Comparison of ENCODE assay signal across 12 cellular contexts in genomic region chr9:113599647-113600476, GRCh38.
DNase-seq lines count a peak whose midpoint lies in the region; ATAC-seq and TF ChIP-seq lines count a peak whose summit lies in the region.
"Had no signal": no experiment of that assay in that cellular context is flagged by ENCODE, and none has a peak within 500 bp of the region (broad histone marks: within the 10 kb centered on the region; RNA-seq: fewer than 3 reads in every experiment).

No MANE protein-coding gene starts in this region.

- H3K9me3 Mint-ChIP-seq in activated naive CD4-positive, alpha-beta T cell treated with anti-CD3 and anti-CD28 coated beads for 36 hours: no peaks in the 10 kb centered on the region
- H3K9me3 Mint-ChIP-seq: naive B cell had no signal

- DNase-seq in G401 (ENCODE audit: low spot score) (peak; percentile 49), T1000 (lab: John Stamatoyannopoulos, UW) (peak; percentile 28), foreskin keratinocyte (peak in 1 of 2 donors; percentile 70), trophoblast cell (no peak), cerebellum (ENCODE audit: low spot score) (no peak)
- DNase-seq in activated naive CD4-positive, alpha-beta T cell treated with anti-CD3 and anti-CD28 coated beads for 36 hours: no peak
- DNase-seq: GDM1, naive B cell, NCI-H1048, SIG-M5 had no signal

- H3K4ac ChIP-seq in trophoblast cell (ENCODE audit: low read depth, low read length): no peak overlapping the region

- H3K4me3 Mint-ChIP-seq in activated naive CD4-positive, alpha-beta T cell treated with anti-CD3 and anti-CD28 coated beads for 36 hours: no peak overlapping the region

- H2BK5ac ChIP-seq in trophoblast cell (ENCODE audit: low read depth, low read length, poor library complexity): no peak overlapping the region

- no peak overlapping the region for H3K4me3 ChIP-seq in trophoblast cell (ENCODE audit: low read depth, low read length)

- H3K23ac ChIP-seq in trophoblast cell (ENCODE audit: low read length): no peak overlapping the region

- H4K12ac ChIP-seq in trophoblast cell (ENCODE audit: low read depth, low read length): no peak overlapping the region

- H3K27ac ChIP-seq in foreskin keratinocyte: no peak overlapping the region
- H3K27ac ChIP-seq in trophoblast cell (ENCODE audit: low read depth, low read length): peak overlapping the region; percentile 26

- H3K79me2 ChIP-seq in trophoblast cell (ENCODE audit: control insufficient read depth, insufficient read depth, low read length, poor library complexity): peaks cover 4% of the 10 kb centered on the region

- H2AK5ac ChIP-seq in trophoblast cell (ENCODE audit: low read length): peak overlapping the region; percentile 32

- H3K27ac Mint-ChIP-seq in activated naive CD4-positive, alpha-beta T cell treated with anti-CD3 and anti-CD28 coated beads for 36 hours: no peak overlapping the region
- H3K27ac Mint-ChIP-seq: naive B cell had no signal

- H4K8ac ChIP-seq in trophoblast cell (ENCODE audit: low read depth, low read length): peak overlapping the region; percentile 45

- peak overlapping the region; percentile 15 for H3K18ac ChIP-seq in trophoblast cell (ENCODE audit: low read length)

- in situ Hi-C loops in G401 (cut with HindIII; ENCODE audit: low sequenced_read_pairs): no loop called here

- H2BK12ac ChIP-seq in trophoblast cell (ENCODE audit: low read length): peak overlapping the region; percentile 61

- CTCF ChIA-PET in activated naive CD4-positive, alpha-beta T cell treated with anti-CD3 and anti-CD28 coated beads for 36 hours (lab: Charles Lee): interaction anchor here (1.4 to 20.1 kb wide), 2 partner anchors 23 to 59 kb away, joined by 3 to 440 read pairs; no protein-coding TSS in a partner anchor

- H4K91ac ChIP-seq in trophoblast cell (ENCODE audit: low read depth, low read length): peak overlapping the region; percentile 77

- peaks cover 29 to 36% of the 10 kb centered on the region in 2 experiments for H3K36me3 ChIP-seq in trophoblast cell (ENCODE audit: control insufficient read depth in 1 of 2, insufficient read depth in 2 of 2, low read length in 2 of 2)

- H3K9ac ChIP-seq in trophoblast cell (ENCODE audit: low read length): no peak overlapping the region

- H3K14ac ChIP-seq in trophoblast cell (ENCODE audit: low read length): peak overlapping the region; percentile 59

- peak overlapping the region; percentile 92 for H2BK120ac ChIP-seq in trophoblast cell (ENCODE audit: insufficient read depth, low read length, poor library complexity)

- peaks cover 18% of the 10 kb centered on the region for H3K4me1 ChIP-seq in foreskin keratinocyte
- H3K4me1 ChIP-seq in trophoblast cell (ENCODE audit: control insufficient read depth in 1 of 2, insufficient read depth in 2 of 2, low read length in 2 of 2): peaks cover 58 to 60% of the 10 kb centered on the region in 2 experiments

- intact Hi-C loops in activated naive CD4-positive, alpha-beta T cell treated with anti-CD3 and anti-CD28 coated beads for 36 hours (cut with micrococcal nuclease): no loop called here

- H3K4me1 Mint-ChIP-seq in activated naive CD4-positive, alpha-beta T cell treated with anti-CD3 and anti-CD28 coated beads for 36 hours (ENCODE audit: low read depth): peaks cover 4% of the 10 kb centered on the region

- no peak overlapping the region for H2AFZ ChIP-seq in trophoblast cell (ENCODE audit: insufficient read depth, low read length, poor library complexity)

- peaks cover 23% of the 10 kb centered on the region for H3K79me1 ChIP-seq in trophoblast cell (ENCODE audit: low read length)

- peak; percentile 28 for ATAC-seq in foreskin keratinocyte
- ATAC-seq in GM18520 (IDR thresholded peaks at IDR 0.05; ENCODE audit: unreplicated experiment): no peak
- no peak for ATAC-seq in HG02970 (IDR thresholded peaks at IDR 0.05; ENCODE audit: low FRiP score, unreplicated experiment)

- TF ChIP-seq CTCF in foreskin keratinocyte (conservative IDR thresholded peaks at IDR 0.05): no peak

- WGBS in trophoblast cell (ENCODE audit: extremely low coverage, insufficient coverage, insufficient read length): no CpG with 5 or more reads among the region's 14 CpGs

- H3K4me2 ChIP-seq in trophoblast cell (ENCODE audit: low read length): no peak overlapping the region

- H3K9me3 ChIP-seq in trophoblast cell (ENCODE audit: insufficient read depth, low read depth, low read length): no peaks in the 10 kb centered on the region

- no peaks in the 10 kb centered on the region for H3K27me3 ChIP-seq in foreskin keratinocyte
- no peaks in the 10 kb centered on the region for H3K27me3 ChIP-seq in trophoblast cell (ENCODE audit: insufficient read depth, low read length)

- H3K36me3 Mint-ChIP-seq in activated naive CD4-positive, alpha-beta T cell treated with anti-CD3 and anti-CD28 coated beads for 36 hours (ENCODE audit: low read depth): peaks cover 4% of the 10 kb centered on the region

- H3K27me3 Mint-ChIP-seq in activated naive CD4-positive, alpha-beta T cell treated with anti-CD3 and anti-CD28 coated beads for 36 hours (ENCODE audit: low read depth): no peaks in the 10 kb centered on the region
- H3K27me3 Mint-ChIP-seq: naive B cell had no signal

Comparison
In these comparisons a context has a peak if more than half of its experiments do, and no peak if none do; other contexts are left out.
1. DNase-seq: peak in G401 (single experiment) and T1000 (single experiment); none in trophoblast cell (0 of 2), activated naive CD4-positive, alpha-beta T cell treated with anti-CD3 and anti-CD28 coated beads for 36 hours (single experiment) and cerebellum (single experiment).